In genomic region chr11:86698634-86699033, GRCh38 we compare ENCODE assay signal across 32 cellular contexts. TPM values are rescaled to one million over a fixed set of nuclear protein-coding genes. Genes with fewer than 3 reads are reported as not detected.
DNase-seq lines count a peak whose midpoint lies in the region; ATAC-seq, FAIRE-seq and TF ChIP-seq lines count a peak whose summit lies in the region.
"Had no signal": no experiment of that assay in that cellular context is flagged by ENCODE, and none has a peak within 500 bp of the region (broad histone marks: within the 10 kb centered on the region; RNA-seq: fewer than 3 reads in every experiment).

No MANE protein-coding gene starts in this region.

- H2AK5ac ChIP-seq in neuronal stem cell (ENCODE audit: low read depth, low read length): no peak overlapping the region

- H3K79me2 ChIP-seq in keratinocyte (ENCODE audit: control insufficient read depth, insufficient read depth, low read length): no peaks in the 10 kb centered on the region
- H3K79me2 ChIP-seq: hepatocyte had no signal

- H3K27me3 ChIP-seq in HAP-1 (ENCODE audit: low read depth): peaks cover 12% of the 10 kb centered on the region
- H3K27me3 ChIP-seq in keratinocyte (ENCODE audit: control insufficient read depth, extremely low read depth, insufficient read depth, low read length): no peaks in the 10 kb centered on the region
- no peaks in the 10 kb centered on the region for H3K27me3 ChIP-seq in esophagus muscularis mucosa
- no peaks in the 10 kb centered on the region for H3K27me3 ChIP-seq in neuronal stem cell (ENCODE audit: control insufficient read depth in 3 of 3, insufficient read depth in 3 of 3, low read depth in 1 of 3, low read length in 3 of 3)
- H3K27me3 ChIP-seq: adrenal gland, BLaER1, gastroesophageal sphincter, hepatocyte, sigmoid colon, SJSA1, vagina had no signal

- H3K4me1 Mint-ChIP-seq in WTC11: peaks cover 10% of the 10 kb centered on the region
- H3K4me1 Mint-ChIP-seq: naive B cell, T-cell had no signal

- H4K20me1 ChIP-seq in keratinocyte (ENCODE audit: control insufficient read depth, extremely low read depth, insufficient read depth, low read length): no peaks in the 10 kb centered on the region
- H4K20me1 ChIP-seq: BLaER1 had no signal

- H3K36me3 Mint-ChIP-seq in WTC11: no peaks in the 10 kb centered on the region
- H3K36me3 Mint-ChIP-seq: naive B cell, T-cell had no signal

- 78% methylated on average over 1 of the region's 1 CpG for WGBS in A549 (ENCODE audit: missing lambda C conversion rate)
- 87% methylated on average over 1 of the region's 1 CpG for WGBS in esophagus muscularis mucosa
- no CpG with 5 or more reads among the region's 1 CpG for WGBS in neuronal stem cell (ENCODE audit: extremely low coverage in 2 of 2, insufficient read length in 2 of 2, insufficient replicate concordance in 1 of 2), 2 donors

- CTCF ChIA-PET in A549 (lab: Yijun Ruan, JAX): no interaction called here
- CTCF ChIA-PET in WTC11 (lab: Charles Lee): no interaction called here

- no peak overlapping the region for H3K14ac ChIP-seq in neuronal stem cell (ENCODE audit: low read length)

- H3K18ac ChIP-seq in neuronal stem cell (ENCODE audit: low read length): no peak overlapping the region

- no peak overlapping the region for H3K23ac ChIP-seq in neuronal stem cell (ENCODE audit: low read depth, low read length, poor library complexity)

- H2BK5ac ChIP-seq in neuronal stem cell (ENCODE audit: low read length): no peak overlapping the region

- no peak overlapping the region for H3K4me3 Mint-ChIP-seq in WTC11
- H3K4me3 Mint-ChIP-seq: naive B cell, T-cell had no signal

- H3K4ac ChIP-seq in neuronal stem cell (ENCODE audit: low read length): no peak overlapping the region

- H4K8ac ChIP-seq in neuronal stem cell (ENCODE audit: low read depth, low read length): no peak overlapping the region

- intact Hi-C loops in esophagus muscularis mucosa (cut with DNase I) (loop anchor here (5.0 kb wide), 1 partner anchor 44 kb away; no protein-coding TSS in a partner anchor), Right ventricle myocardium superior (cut with DNase I) (no loop called here)

- H3K9me1 ChIP-seq in keratinocyte (ENCODE audit: control insufficient read depth, extremely low read depth, insufficient read depth, low read length): no peaks in the 10 kb centered on the region

- TF ChIP-seq CTCF in A549 (IDR thresholded peaks at IDR 0.05) (no peak), WTC11 (IDR thresholded peaks at IDR 0.05) (no peak), keratinocyte (optimal IDR thresholded peaks at IDR 0.05 in 1 of 3, IDR thresholded peaks at IDR 0.05 in 1 of 3, conservative IDR thresholded peaks at IDR 0.05 in 1 of 3; ENCODE audit: extremely low read depth in 1 of 3, insufficient read depth in 2 of 3, low read length in 3 of 3) (no peak), esophagus muscularis mucosa (IDR thresholded peaks at IDR 0.05) (no peak)

- peak overlapping the region in 1 of 2 experiments; percentile 64; a peak in 3 of 6 replicates for H3K27ac ChIP-seq in A549
- no peak overlapping the region for H3K27ac ChIP-seq in keratinocyte (ENCODE audit: control insufficient read depth, insufficient read depth, low read length)
- no peak overlapping the region for H3K27ac ChIP-seq in esophagus muscularis mucosa (replicated peaks in 1 of 4)
- H3K27ac ChIP-seq in neuronal stem cell (replicated peaks; ENCODE audit: low read length): no peak overlapping the region
- H3K27ac ChIP-seq: adrenal gland, BLaER1, gastroesophageal sphincter, hepatocyte, sigmoid colon, SJSA1, vagina had no signal

- no peak overlapping the region for H3K4me2 ChIP-seq in A549
- no peak overlapping the region for H3K4me2 ChIP-seq in keratinocyte (ENCODE audit: control insufficient read depth, extremely low read depth, insufficient read depth, low read depth, low read length)
- no peak overlapping the region for H3K4me2 ChIP-seq in neuronal stem cell (ENCODE audit: insufficient read depth, low read length, poor library complexity, severe bottlenecking)
- H3K4me2 ChIP-seq: BLaER1, hepatocyte had no signal

- 0 out of 2 replicates have a peak, but pooled peaks cover 4% of the 10 kb centered on the region for H3K9me3 Mint-ChIP-seq in WTC11
- H3K9me3 Mint-ChIP-seq: naive B cell, T-cell had no signal

- dilution Hi-C loops in keratinocyte (cut with MboI; ENCODE audit: extremely low pct_ligation_motif_present, low sequenced_read_pairs): no loop called here

- peak overlapping the region; percentile 61 for H2AFZ ChIP-seq in keratinocyte (ENCODE audit: control insufficient read depth, low read length)
- H2AFZ ChIP-seq in neuronal stem cell (ENCODE audit: low read length): no peak overlapping the region
- H2AFZ ChIP-seq: hepatocyte had no signal

- no peak overlapping the region for H3K27ac Mint-ChIP-seq in WTC11
- H3K27ac Mint-ChIP-seq: naive B cell, T-cell had no signal

- no peaks in the 10 kb centered on the region for H3K79me1 ChIP-seq in neuronal stem cell (ENCODE audit: low read depth, low read length)

- H3K9ac ChIP-seq in keratinocyte (ENCODE audit: control insufficient read depth, extremely low read depth, insufficient read depth, low read length): no peak overlapping the region
- H3K9ac ChIP-seq in neuronal stem cell (ENCODE audit: low read depth, low read length, poor library complexity): no peak overlapping the region
- H3K9ac ChIP-seq: BLaER1 had no signal

- H3K4me3 ChIP-seq in A549: no peak overlapping the region
- H3K4me3 ChIP-seq in HAP-1: no peak overlapping the region
- no peak overlapping the region for H3K4me3 ChIP-seq in keratinocyte (ENCODE audit: control insufficient read depth in 2 of 3, extremely low read depth in 1 of 3, insufficient read depth in 2 of 3, low read depth in 1 of 3, low read length in 3 of 3)
- no peak overlapping the region for H3K4me3 ChIP-seq in esophagus muscularis mucosa
- H3K4me3 ChIP-seq in neuronal stem cell (ENCODE audit: low read length in 2 of 2): no peak overlapping the region
- H3K4me3 ChIP-seq: adrenal gland, BLaER1, gastroesophageal sphincter, hepatocyte, prostate gland, sigmoid colon, SJSA1, vagina had no signal

- no peak overlapping the region for H2BK15ac ChIP-seq in neuronal stem cell (ENCODE audit: low read length)

- ATAC-seq in A549 (no peak), WTC11 (peak; percentile 73), Right ventricle myocardium superior (ENCODE audit: poor library complexity) (no peak)
- ATAC-seq: activated CD4-positive, CD25-positive, alpha-beta regulatory T cell treated with anti-CD3 and anti-CD28 coated beads, Interleukin-2, amount 50 U/mL, for 24 hours; gastroesophageal sphincter; T-cell had no signal

- DNase-seq in A549 (ENCODE audit: low read depth in 1 of 2, low spot score in 1 of 2) (no peak), HAP-1 (ENCODE audit: low spot score in 2 of 2) (peak; percentile 33 to 71), WTC11 (ENCODE audit: low spot score) (no peak), keratinocyte (ENCODE audit: low read depth, low spot score) (no peak), esophagus muscularis mucosa (ENCODE audit: extremely low spot score) (no peak), ACHN (no peak), Right ventricle myocardium superior (no peak), neuronal stem cell (ENCODE audit: low spot score) (no peak)
- DNase-seq: activated CD4-positive, alpha-beta T cell treated with anti-CD3 and anti-CD28 coated beads, Interleukin-2, amount 50 U/mL, for 48 hours; activated naive CD4-positive, alpha-beta T cell treated with Interleukin-2 at 50 U/mL for 16 hours; adrenal gland; DMS53; GF-D8; naive B cell; NCI-H1048; NCI-H187; NCI-H526; nucleus accumbens; sigmoid colon; stimulated activated CD4-positive, alpha-beta T cell treated with anti-CD3 and anti-CD28 coated beads, Interleukin-15, amount 100 ng/mL, for 24 hours; stimulated activated naive CD4-positive, alpha-beta T cell; T-cell had no signal

- TF ChIP-seq POLR2A in A549 (IDR thresholded peaks at IDR 0.05; ENCODE audit: low read length): no peak
- no peak for TF ChIP-seq POLR2A in esophagus muscularis mucosa (IDR thresholded peaks at IDR 0.05; ENCODE audit: low read depth)

- peak; percentile 90 for FAIRE-seq in A549 (lab: Jason Lieb, UNC)
- peak; percentile 34 for FAIRE-seq in keratinocyte (lab: Jason Lieb, UNC)
- FAIRE-seq: bronchial epithelial cell, GM18507, RCC 7860 had no signal

- no peak overlapping the region for H2BK120ac ChIP-seq in neuronal stem cell (ENCODE audit: low read depth, low read length)

- H3K27me3 Mint-ChIP-seq in WTC11 (ENCODE audit: low read depth): peaks cover 2% of the 10 kb centered on the region; the same call in 1 of the 2 replicates
- H3K27me3 Mint-ChIP-seq: naive B cell had no signal

- no peak for TF ChIP-seq RAD21 in A549 (conservative IDR thresholded peaks at IDR 0.05 in 1 of 2, IDR thresholded peaks at IDR 0.05 in 1 of 2)

- H3K9me3 ChIP-seq in A549: no peaks in the 10 kb centered on the region
- H3K9me3 ChIP-seq in HAP-1: no peaks in the 10 kb centered on the region
- no peaks in the 10 kb centered on the region for H3K9me3 ChIP-seq in keratinocyte (ENCODE audit: control insufficient read depth, low read depth, low read length)
- no peaks in the 10 kb centered on the region for H3K9me3 ChIP-seq in esophagus muscularis mucosa
- no peaks in the 10 kb centered on the region for H3K9me3 ChIP-seq in neuronal stem cell (replicated peaks in 1 of 2; ENCODE audit: control insufficient read depth in 2 of 2, insufficient read depth in 1 of 2, low read depth in 1 of 2, low read length in 2 of 2)
- H3K9me3 ChIP-seq: adrenal gland, BLaER1, gastroesophageal sphincter, prostate gland, sigmoid colon, SJSA1, vagina had no signal

- H3K36me3 ChIP-seq in HAP-1 (replicated peaks) (no peaks in the 10 kb centered on the region), keratinocyte (ENCODE audit: control insufficient read depth in 2 of 2, extremely low read depth in 1 of 2, insufficient read depth in 2 of 2, low read length in 2 of 2) (no peaks in the 10 kb centered on the region), esophagus muscularis mucosa (no peaks in the 10 kb centered on the region), neuronal stem cell (replicated peaks in 1 of 2; ENCODE audit: control insufficient read depth in 2 of 2, insufficient read depth in 2 of 2, low read length in 2 of 2) (no peaks in the 10 kb centered on the region)
- H3K36me3 ChIP-seq: adrenal gland, BLaER1, gastroesophageal sphincter, prostate gland, sigmoid colon, SJSA1, vagina had no signal

- POLR2A ChIA-PET in A549 (lab: Yijun Ruan, JAX): no interaction called here
- POLR2A ChIA-PET in WTC11 (lab: Charles Lee): no interaction called here

- H2BK12ac ChIP-seq in neuronal stem cell (ENCODE audit: low read length): no peak overlapping the region

- no peak for TF ChIP-seq EP300 in A549 (IDR thresholded peaks at IDR 0.05)
- TF ChIP-seq EP300 in esophagus muscularis mucosa (IDR thresholded peaks at IDR 0.05): no peak

- no peak overlapping the region for H4K91ac ChIP-seq in neuronal stem cell (ENCODE audit: low read depth, low read length, poor library complexity)

- in situ Hi-C loops in HAP-1 (cut with MboI; ENCODE audit: low sequenced_read_pairs) (no loop called here), ACHN (cut with HindIII; ENCODE audit: low pct_ligation_motif_present, low pct_unique_long_range_greater_than_20kb, low sequenced_read_pairs) (no loop called here)

- H3K4me1 ChIP-seq in A549: peaks cover 46% of the 10 kb centered on the region
- H3K4me1 ChIP-seq in HAP-1: peaks cover 3% of the 10 kb centered on the region; the same call in 1 of the 2 replicates
- peaks cover 27% of the 10 kb centered on the region for H3K4me1 ChIP-seq in keratinocyte (ENCODE audit: control insufficient read depth, extremely low read depth, insufficient read depth, low read length)
- H3K4me1 ChIP-seq in esophagus muscularis mucosa: peaks cover 15 to 34% (median 33%) of the 10 kb centered on the region in 4 donors
- peaks cover 3 to 7% of the 10 kb centered on the region in 2 donors for H3K4me1 ChIP-seq in neuronal stem cell (ENCODE audit: control insufficient read depth in 2 of 2, insufficient read depth in 1 of 2, low read depth in 1 of 2, low read length in 2 of 2)
- H3K4me1 ChIP-seq: BLaER1, prostate gland had no signal

RNA-seq across cellular contexts. Expression of gene ME3, which starts 26.2 kb away (rescaled TPM):
- polyA plus RNA-seq in A549 (2011; rRNA removed) (21.4 and 22.3 TPM in 2 replicates), A549 (2017; fragmentation: RNase III; extraction: RNeasy Plus Mini Kit Qiagen cat#74134 plus additional on column Dnase treatment) (19.7 to 23.5 TPM (median 20.1 TPM) in 3 replicates), keratinocyte (1.0 to 1.6 TPM (median 1.1 TPM) in 3 replicates)
- 28.5 and 35.1 TPM in 2 replicates for polyA plus RNA-seq in A549 (2012; cell fraction: cytosol; rRNA removed)
- polyA plus RNA-seq in A549 (2012; cell fraction: nucleus; rRNA removed): 90.0 and 116 TPM in 2 replicates
- polyA minus RNA-seq in A549 (2011; rRNA and poly(A)+ RNA removed): 74.2 and 74.4 TPM in 2 replicates
- total RNA-seq in WTC11 (2021) (1.2 to 3.1 TPM (median 1.8 TPM) in 3 replicates), esophagus muscularis mucosa (10 to 100 TPM; 20.4 to 50.1 (median 26.2) TPM), Right ventricle myocardium superior (30.4 TPM)
- 0.39 TPM for polyA plus RNA-seq in keratinocyte (2011; ENCODE audit: low read depth)
- polyA plus RNA-seq in keratinocyte (2011; cell fraction: cytosol; rRNA removed): 0.52 and 1.6 TPM in 2 replicates
- 2.4 and 2.5 TPM in 2 replicates for polyA plus RNA-seq in keratinocyte (2011; cell fraction: nucleus; rRNA removed)
- polyA plus RNA-seq in keratinocyte (2012; ENCODE audit: low replicate concordance): 0.85 and 1.3 TPM in 2 replicates
- polyA minus RNA-seq in keratinocyte: 1.6 to 7.9 TPM (median 4.8 TPM) in 3 replicates
- 1.2 TPM for polyA minus RNA-seq in keratinocyte (2011; cell fraction: cytosol; rRNA and poly(A)+ RNA removed)
- 2.8 and 4.0 TPM in 2 replicates for polyA minus RNA-seq in keratinocyte (2011; cell fraction: nucleus; rRNA and poly(A)+ RNA removed)
- 107 TPM for polyA plus RNA-seq in neuronal stem cell (2013, experiment 1 of 2)
- 104 TPM for polyA plus RNA-seq in neuronal stem cell (2013, experiment 2 of 2)

Comparison
In these comparisons a context has a peak if more than half of its experiments do, and no peak if none do; other contexts are left out.
1. DNase-seq: peak in HAP-1 (2 of 2); none in A549 (0 of 2), WTC11 (single experiment), keratinocyte (single experiment), esophagus muscularis mucosa (single experiment), ACHN (single experiment), Right ventricle myocardium superior (single experiment) and neuronal stem cell (single experiment).